In the genomic region with DNA sequence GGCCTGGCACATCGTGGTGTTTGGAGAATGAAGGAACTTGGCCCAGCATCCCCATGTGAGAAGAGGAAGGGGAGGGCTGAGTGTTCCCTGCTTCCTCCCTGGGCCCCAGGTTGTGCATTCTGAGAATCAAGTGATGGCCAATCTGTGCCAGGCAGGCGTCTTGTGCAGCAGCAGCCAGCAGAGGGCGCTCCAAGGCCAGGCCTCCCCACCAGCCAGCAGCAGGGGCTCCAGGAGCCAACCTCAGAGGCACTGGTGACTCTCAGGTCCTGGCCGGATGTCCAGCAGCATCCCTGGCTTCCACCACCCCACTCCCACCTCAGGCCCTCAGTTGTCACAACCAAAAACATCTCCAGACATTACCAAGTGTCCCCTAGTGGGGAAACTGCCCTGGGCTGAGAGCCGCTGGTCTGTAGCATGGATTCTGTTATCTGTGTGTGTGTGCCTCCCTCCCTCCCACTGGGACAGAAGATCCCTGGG, we compare ENCODE assay signal across 8 cellular contexts.
DNase-seq lines count a peak whose midpoint lies in the region; ATAC-seq and TF ChIP-seq lines count a peak whose summit lies in the region.

No MANE protein-coding gene starts in this region.

- no peak overlapping the region for H3K4me3 Mint-ChIP-seq in activated naive CD4-positive, alpha-beta T cell treated with anti-CD3 and anti-CD28 coated beads for 36 hours
- no peak overlapping the region for H3K4me3 Mint-ChIP-seq in glutamatergic neuron (ENCODE audit: unreplicated experiment)

- peaks cover 14% of the 10 kb centered on the region for H3K4me1 ChIP-seq in SJSA1 (replicated peaks)

- H3K4me3 ChIP-seq in SJSA1: no peak overlapping the region

- TF ChIP-seq CTCF in glutamatergic neuron (IDR thresholded peaks at IDR 0.05; ENCODE audit: partially characterized antibody, unreplicated experiment): peak; percentile 82

- H3K27ac ChIP-seq in SJSA1: no peak overlapping the region

- intact Hi-C loops in activated naive CD4-positive, alpha-beta T cell treated with anti-CD3 and anti-CD28 coated beads for 36 hours (cut with micrococcal nuclease): loop anchor here (1.0 kb wide), 1 partner anchor 269 kb away; no protein-coding TSS in a partner anchor

- peaks cover 32% of the 10 kb centered on the region for H3K36me3 ChIP-seq in SJSA1

- H3K36me3 Mint-ChIP-seq in activated naive CD4-positive, alpha-beta T cell treated with anti-CD3 and anti-CD28 coated beads for 36 hours (ENCODE audit: low read depth): peaks cover 1% of the 10 kb centered on the region
- peaks cover 11% of the 10 kb centered on the region for H3K36me3 Mint-ChIP-seq in glutamatergic neuron (ENCODE audit: unreplicated experiment)

- CTCF ChIA-PET in activated naive CD4-positive, alpha-beta T cell treated with anti-CD3 and anti-CD28 coated beads for 36 hours (lab: Charles Lee): interaction anchor here (0.7 to 2.3 kb wide), 13 partner anchors 8 to 302 kb away, joined by 3 to 12 read pairs (median 3); no protein-coding TSS in a partner anchor

- no peaks in the 10 kb centered on the region for H3K27me3 Mint-ChIP-seq in activated naive CD4-positive, alpha-beta T cell treated with anti-CD3 and anti-CD28 coated beads for 36 hours (ENCODE audit: low read depth)
- peaks cover 26% of the 10 kb centered on the region for H3K27me3 Mint-ChIP-seq in glutamatergic neuron (ENCODE audit: unreplicated experiment)

- H3K27me3 ChIP-seq in SJSA1 (replicated peaks): no peaks in the 10 kb centered on the region

- DNase-seq in COLO668 (lab: John Stamatoyannopoulos, UW; ENCODE audit: unreplicated experiment) (peak; percentile 21), HPDE6-E6E7 (ENCODE audit: extremely low spot score) (peak; percentile 79), SJSA1 (ENCODE audit: low read depth in 1 of 2, low spot score in 2 of 2) (peak; percentile 56 to 75), glutamatergic neuron (peak; percentile 87), putamen (ENCODE audit: low spot score) (peak; percentile 67)
- peak; percentile 78 for DNase-seq in activated naive CD4-positive, alpha-beta T cell treated with anti-CD3 and anti-CD28 coated beads for 36 hours

- ATAC-seq in HG03135 (IDR thresholded peaks at IDR 0.05; ENCODE audit: unreplicated experiment) (no peak), GM21717 (IDR thresholded peaks at IDR 0.05; ENCODE audit: unreplicated experiment) (no peak)

- H3K4me1 Mint-ChIP-seq in activated naive CD4-positive, alpha-beta T cell treated with anti-CD3 and anti-CD28 coated beads for 36 hours (ENCODE audit: low read depth): peaks cover 4% of the 10 kb centered on the region
- peaks cover 29% of the 10 kb centered on the region for H3K4me1 Mint-ChIP-seq in glutamatergic neuron (ENCODE audit: low read depth, unreplicated experiment)

- no peaks in the 10 kb centered on the region for H3K9me3 ChIP-seq in SJSA1 (replicated peaks)

- H3K27ac Mint-ChIP-seq in activated naive CD4-positive, alpha-beta T cell treated with anti-CD3 and anti-CD28 coated beads for 36 hours: peak overlapping the region; percentile 33
- peak overlapping the region; percentile 31 for H3K27ac Mint-ChIP-seq in glutamatergic neuron (ENCODE audit: unreplicated experiment)

- no peaks in the 10 kb centered on the region for H3K9me3 Mint-ChIP-seq in activated naive CD4-positive, alpha-beta T cell treated with anti-CD3 and anti-CD28 coated beads for 36 hours
- peaks cover 30% of the 10 kb centered on the region for H3K9me3 Mint-ChIP-seq in glutamatergic neuron (ENCODE audit: unreplicated experiment)

Comparison
In these comparisons a context has a peak if more than half of its experiments do, and no peak if none do; other contexts are left out.
1. DNase-seq: peak in every context shown above with its lines; median percentile 87 in glutamatergic neuron; 79 in HPDE6-E6E7; 78 in activated naive CD4-positive, alpha-beta T cell treated with anti-CD3 and anti-CD28 coated beads for 36 hours; 67 in putamen; 66 in SJSA1; 21 in COLO668.